23 cellular contexts compared by ENCODE assay signal in genomic region chrX:111394581-111394980, GRCh38. TPM values are rescaled to one million over a fixed set of nuclear protein-coding genes. Genes with fewer than 3 reads are reported as not detected.
"Had no signal": no experiment of that assay in that cellular context is flagged by ENCODE, and none has a peak within 500 bp of the region (broad histone marks: within the 10 kb centered on the region; RNA-seq: fewer than 3 reads in every experiment).

No MANE protein-coding gene starts in this region.

- H3K9me3 ChIP-seq: SJCRH30 had no signal

- H3K4me1 ChIP-seq: SJCRH30 had no signal

- H3K9ac ChIP-seq: KMS-11 had no signal

- H3K4me2 ChIP-seq: KMS-11 had no signal

- H3K36me3 Mint-ChIP-seq: IgD-negative memory B cell had no signal

- H3K4me3 Mint-ChIP-seq: IgD-negative memory B cell had no signal

- H3K9me3 Mint-ChIP-seq: IgD-negative memory B cell had no signal

- H3K27ac Mint-ChIP-seq: IgD-negative memory B cell had no signal

- ATAC-seq: K562, SK-N-SH treated with all-trans-retinoic acid at 6 μM for 48 hours had no signal

- H3K27ac ChIP-seq: HL-60, KMS-11, SJCRH30 had no signal

- H3K4me3 ChIP-seq: K562, SJCRH30 had no signal

- H3K4me1 Mint-ChIP-seq: IgD-negative memory B cell had no signal

- DNase-seq: Kasumi-1, MM.1S, MV-4-11, NCI-H1092, NCI-H1105 treated with DMSO at 0.1 percent for 48 hours, NCI-H1417 treated with DMSO at 0.1 percent for 48 hours, NCI-H187, NCI-H2029, NCI-H2081 treated with DMSO at 0.1 percent for 48 hours, NCI-H2171, NCI-H524, NCI-H526 treated with DMSO at 0.1 percent for 48 hours, NCI-H774, RPMI8226, SHP77 treated with DMSO at 0.1 percent for 48 hours, SJCRH30 had no signal

- H3K27me3 ChIP-seq: SJCRH30 had no signal

RNA-seq across cellular contexts. Expression of gene DCX, which starts 17.4 kb away (rescaled TPM):
- total RNA-seq: K562, M059J, NCI-H460 had no signal
- polyA plus RNA-seq: IgD-negative memory B cell, K562 had no signal
